27 cellular contexts compared by ENCODE assay signal in genomic region chr13:90999401-90999800, GRCh38.
"Had no signal": no experiment of that assay in that cellular context is flagged by ENCODE, and none has a peak within 500 bp of the region (broad histone marks: within the 10 kb centered on the region; RNA-seq: fewer than 3 reads in every experiment).

No MANE protein-coding gene starts in this region.

- H3K4me3 ChIP-seq: adrenal gland, body of pancreas, breast epithelium, coronary artery, PC-9, SK-N-MC had no signal

- ATAC-seq: activated naive CD4-positive, alpha-beta T cell treated with anti-CD3 and anti-CD28 coated beads, Interleukin-2, amount 50 U/mL, for 72 hours; activated T-cell treated with anti-CD3 and anti-CD28 coated beads, Interleukin-2, amount 50 U/mL, for 4 hours; body of pancreas had no signal

- H3K36me3 ChIP-seq: adrenal gland, breast epithelium had no signal

- H2AFZ ChIP-seq: PC-9 had no signal

- H3K27ac ChIP-seq: adrenal gland, body of pancreas, breast epithelium, coronary artery, PC-9, SK-N-MC, VCaP had no signal

- H3K4me1 ChIP-seq: adrenal gland, body of pancreas, breast epithelium had no signal

- H3K27me3 ChIP-seq: adrenal gland, body of pancreas, breast epithelium had no signal

- FAIRE-seq: astrocyte had no signal

- DNase-seq: activated B cell treated with CpG ODN at 0.5 μM for 24 hours; activated CD4-positive, alpha-beta memory T cell treated with anti-CD3 and anti-CD28 coated beads for 36 hours; activated CD4-positive, alpha-beta T cell treated with anti-CD3 and anti-CD28 coated beads for 4 hours; activated CD4-positive, alpha-beta T cell treated with anti-CD3 and anti-CD28 coated beads, Interleukin-2, amount 50 U/mL, for 1 hour; activated CD4-positive, CD25-positive, alpha-beta regulatory T cell treated with anti-CD3 and anti-CD28 coated beads, Interleukin-2, amount 50 U/mL, for 72 hours; activated CD8-positive, alpha-beta memory T cell treated with anti-CD3 and anti-CD28 coated beads, Interleukin-2, amount 50 U/mL, for 4 hours; activated gamma-delta T cell treated with Interleukin-2 at 50 U/mL for 16 hours; activated naive CD4-positive, alpha-beta T cell treated with anti-CD3 and anti-CD28 coated beads for 36 hours; activated T-cell treated with anti-CD3 and anti-CD28 coated beads for 4 hours; activated T-cell treated with anti-CD3 and anti-CD28 coated beads, Interleukin-2, amount 50 U/mL, for 4 hours; adrenal gland; body of pancreas; NCI-H2029; NCI-H2171 treated with DMSO at 0.1 percent for 48 hours; NCI-H524; PC-9; Right ventricle myocardium superior; SW 1271; T-helper 1 cell; T-helper 2 cell; T-helper 9 cell had no signal

- H3K9me3 ChIP-seq: adrenal gland, body of pancreas, breast epithelium had no signal

- H3K4me2 ChIP-seq: PC-9 had no signal
